In genomic region chr2:9555338-9556120, GRCh38 we compare ENCODE assay signal across 1 cellular context.
TF ChIP-seq lines count a peak whose summit lies in the region.

Gene ADAM17, minus strand, starts transcription at chr2:9555830. Its CDS starts 225 bp downstream, at chr2:9555605.

TF ChIP-seq in GM23338, 12 proteins besides CTCF, POLR2A, EP300 and RAD21 (continued from another document):
- TF ChIP-seq ZNF462 (CRISPR knock-in tag; IDR thresholded peaks at IDR 0.05) = no peak
- TF ChIP-seq EZH2 (IDR thresholded peaks at IDR 0.05; ENCODE audit: low read depth, unreplicated experiment) = no peak
- TF ChIP-seq REST (IDR thresholded peaks at IDR 0.05; ENCODE audit: unreplicated experiment) = peak; percentile 39
- TF ChIP-seq JUNB (IDR thresholded peaks at IDR 0.05; ENCODE audit: unreplicated experiment) = no peak
- TF ChIP-seq ETS1 (IDR thresholded peaks at IDR 0.05) = peak; percentile 71
- TF ChIP-seq ZNF331 (CRISPR knock-in tag; IDR thresholded peaks at IDR 0.05; ENCODE audit: low read depth) = no peak
- TF ChIP-seq ZNF114 (CRISPR knock-in tag; IDR thresholded peaks at IDR 0.05) = no peak
- no peak for TF ChIP-seq STAT1 (IDR thresholded peaks at IDR 0.05; ENCODE audit: unreplicated experiment)
- peak; percentile 84 for TF ChIP-seq POLR2AphosphoS5 (IDR thresholded peaks at IDR 0.05; ENCODE audit: low read depth)
- TF ChIP-seq EZH2phosphoT487 (IDR thresholded peaks at IDR 0.05; ENCODE audit: unreplicated experiment) = no peak
- TF ChIP-seq NANOG (IDR thresholded peaks at IDR 0.05; ENCODE audit: borderline replicate concordance) = no peak
TF ChIP-seq in GM23338: peak in this region for 3.
